ENCODE assay signal across 18 cellular contexts in genomic region chr16:73018796-73019455, GRCh38. TPM values are rescaled to one million over a fixed set of nuclear protein-coding genes. Genes with fewer than 3 reads are reported as not detected.
DNase-seq lines count a peak whose midpoint lies in the region; ATAC-seq and TF ChIP-seq lines count a peak whose summit lies in the region.
"Had no signal": no experiment of that assay in that cellular context is flagged by ENCODE, and none has a peak within 500 bp of the region (broad histone marks: within the 10 kb centered on the region; RNA-seq: fewer than 3 reads in every experiment).

No MANE protein-coding gene starts in this region.

- peaks cover 0 to 3% of the 10 kb centered on the region in 2 donors for H3K36me3 Mint-ChIP-seq in CD14-positive monocyte
- H3K36me3 Mint-ChIP-seq: memory B cell had no signal

- H3K27me3 ChIP-seq in hepatocyte (no peaks in the 10 kb centered on the region), gastrocnemius medialis (no peaks in the 10 kb centered on the region)
- H3K27me3 ChIP-seq: BE2C, ovary had no signal

- H3K27me3 Mint-ChIP-seq in CD14-positive monocyte (ENCODE audit: low read depth in 3 of 3): peaks cover 3 to 4% (median 3%) of the 10 kb centered on the region in 3 donors
- H3K27me3 Mint-ChIP-seq: activated CD4-positive, alpha-beta T cell treated with anti-CD3 and anti-CD28 coated beads for 36 hours; memory B cell had no signal

- CTCF ChIA-PET in RWPE1 (lab: Yijun Ruan, JAX): interaction anchor here (1.1 kb wide), 1 partner anchor 24 kb away, joined by 8 read pairs; no protein-coding TSS in a partner anchor

- POLR2A ChIA-PET in RWPE1 (lab: Yijun Ruan, JAX; ENCODE audit: low non-redundant PET): no interaction called here

- H3K27ac ChIP-seq in C4-2B (peak overlapping the region; percentile 80), RWPE1 (peak overlapping the region; percentile 12; the same call in 1 of the 2 replicates), hepatocyte (no peak overlapping the region), gastrocnemius medialis (peak overlapping the region; percentile 78 to 89 (median 82))
- H3K27ac ChIP-seq: ovary had no signal

- TF ChIP-seq CTCF in C4-2B (conservative IDR thresholded peaks at IDR 0.05): no peak
- TF ChIP-seq CTCF in RWPE1 (conservative IDR thresholded peaks at IDR 0.05; ENCODE audit: low read depth): no peak
- TF ChIP-seq CTCF in hepatocyte (IDR thresholded peaks at IDR 0.05; ENCODE audit: poor library complexity): no peak
- no peak for TF ChIP-seq CTCF in gastrocnemius medialis (IDR thresholded peaks at IDR 0.05 in 4 of 5, conservative IDR thresholded peaks at IDR 0.05 in 1 of 5)
- no peak for TF ChIP-seq CTCF in CD14-positive monocyte (IDR thresholded peaks at IDR 0.05)

- DNase-seq in RWPE1 (ENCODE audit: low spot score) (no peak), hepatocyte (ENCODE audit: low spot score) (no peak), gastrocnemius medialis (no peak), HT-29 (ENCODE audit: low spot score) (no peak), CD14-positive monocyte (ENCODE audit: low spot score) (no peak), DMS114 treated with DMSO at 0.1 percent for 48 hours (lab: John Stamatoyannopoulos, UW; ENCODE audit: unreplicated experiment) (no peak)
- DNase-seq in effector CD4-positive, alpha-beta T cell: no peak
- DNase-seq: activated CD4-positive, alpha-beta T cell treated with anti-CD3 and anti-CD28 coated beads for 36 hours; activated naive CD4-positive, alpha-beta T cell treated with anti-CD3 and anti-CD28 coated beads, Interleukin-2, amount 50 U/mL, for 16 hours; BE2C; DMS79; GOT3; MM.1S; NCI-H1930; NCI-H748 treated with DMSO at 0.1 percent for 48 hours; ovary had no signal

- no peak overlapping the region for H2AFZ ChIP-seq in hepatocyte

- peaks cover 93% of the 10 kb centered on the region for H3K79me2 ChIP-seq in hepatocyte

- 79% methylated on average over 19 of the region's 19 CpGs for whole genome bisulfite sequencing in hepatocyte (ENCODE audit: low lambda C conversion rate, missing lambda C conversion rate)

- H3K9me3 ChIP-seq in hepatocyte (ENCODE audit: low read depth): no peaks in the 10 kb centered on the region
- no peaks in the 10 kb centered on the region for H3K9me3 ChIP-seq in gastrocnemius medialis
- H3K9me3 ChIP-seq: BE2C, ovary had no signal

- no peak for ATAC-seq in gastrocnemius medialis
- ATAC-seq: activated CD4-positive, alpha-beta T cell treated with anti-CD3 and anti-CD28 coated beads for 36 hours had no signal

- H3K36me3 ChIP-seq in hepatocyte (replicated peaks; ENCODE audit: insufficient read depth, low read depth) (no peaks in the 10 kb centered on the region), gastrocnemius medialis (no peaks in the 10 kb centered on the region)
- H3K36me3 ChIP-seq: BE2C, ovary had no signal

- no peaks in the 10 kb centered on the region for H3K9me3 Mint-ChIP-seq in CD14-positive monocyte
- H3K9me3 Mint-ChIP-seq: memory B cell had no signal

- TF ChIP-seq POLR2A in gastrocnemius medialis (IDR thresholded peaks at IDR 0.05): no peak

- H4K20me1 ChIP-seq in hepatocyte (ENCODE audit: insufficient read depth, poor library complexity, severe bottlenecking): peaks cover 19% of the 10 kb centered on the region

- H3K4me2 ChIP-seq in hepatocyte: peak overlapping the region; percentile 52

- H3K4me3 ChIP-seq in hepatocyte (no peak overlapping the region), gastrocnemius medialis (no peak overlapping the region)
- H3K4me3 ChIP-seq: ovary had no signal

- in situ Hi-C loops in gastrocnemius medialis (cut with MboI; ENCODE audit: low sequenced_read_pairs in 4 of 4): no loop called here

- H3K4me1 Mint-ChIP-seq in CD14-positive monocyte: peaks cover 26% of the 10 kb centered on the region
- H3K4me1 Mint-ChIP-seq: activated CD4-positive, alpha-beta T cell treated with anti-CD3 and anti-CD28 coated beads for 36 hours had no signal

- H3K27ac Mint-ChIP-seq in CD14-positive monocyte: peak overlapping the region in 1 of 7 donors; percentile 50
- H3K27ac Mint-ChIP-seq: activated CD4-positive, alpha-beta T cell treated with anti-CD3 and anti-CD28 coated beads for 36 hours; memory B cell had no signal

- H3K4me1 ChIP-seq in hepatocyte (ENCODE audit: insufficient read depth) (peaks cover 37% of the 10 kb centered on the region), gastrocnemius medialis (peaks cover 81 to 87% of the 10 kb centered on the region in 2 donors)

- H3K9me2 ChIP-seq in hepatocyte (replicated peaks; ENCODE audit: insufficient read depth): no peaks in the 10 kb centered on the region

- intact Hi-C loops in gastrocnemius medialis (cut with DNase I; ENCODE audit: low total_unique reads): no loop called here
- intact Hi-C loops in CD14-positive monocyte (cut with micrococcal nuclease): loop anchor here in 1 of 2 donors (2.0 kb wide), 1 partner anchor 26 kb away; no protein-coding TSS in a partner anchor

- H3K4me3 Mint-ChIP-seq in CD14-positive monocyte: no peak overlapping the region
- H3K4me3 Mint-ChIP-seq: activated CD4-positive, alpha-beta T cell treated with anti-CD3 and anti-CD28 coated beads for 36 hours; memory B cell had no signal

RNA-seq across cellular contexts. Expression of gene ZFHX3, which starts 29.0 kb away (rescaled TPM):
- total RNA-seq in hepatocyte: 11.5 and 11.6 TPM in 2 replicates
- polyA plus RNA-seq in hepatocyte: 6.4 and 10.9 TPM in 2 replicates
- total RNA-seq in gastrocnemius medialis: 10 to 100 TPM; 14.0 to 28.5 (median 27.3) TPM
- total RNA-seq in HT-29 (2014; rRNA removed; shearing (Covaris generic)): 2.6 and 3.5 TPM in 2 replicates
- polyA plus RNA-seq in CD14-positive monocyte: under 1 TPM; 0.42 to 0.43 TPM
